1 cellular context compared by ENCODE assay signal in the genomic region with DNA sequence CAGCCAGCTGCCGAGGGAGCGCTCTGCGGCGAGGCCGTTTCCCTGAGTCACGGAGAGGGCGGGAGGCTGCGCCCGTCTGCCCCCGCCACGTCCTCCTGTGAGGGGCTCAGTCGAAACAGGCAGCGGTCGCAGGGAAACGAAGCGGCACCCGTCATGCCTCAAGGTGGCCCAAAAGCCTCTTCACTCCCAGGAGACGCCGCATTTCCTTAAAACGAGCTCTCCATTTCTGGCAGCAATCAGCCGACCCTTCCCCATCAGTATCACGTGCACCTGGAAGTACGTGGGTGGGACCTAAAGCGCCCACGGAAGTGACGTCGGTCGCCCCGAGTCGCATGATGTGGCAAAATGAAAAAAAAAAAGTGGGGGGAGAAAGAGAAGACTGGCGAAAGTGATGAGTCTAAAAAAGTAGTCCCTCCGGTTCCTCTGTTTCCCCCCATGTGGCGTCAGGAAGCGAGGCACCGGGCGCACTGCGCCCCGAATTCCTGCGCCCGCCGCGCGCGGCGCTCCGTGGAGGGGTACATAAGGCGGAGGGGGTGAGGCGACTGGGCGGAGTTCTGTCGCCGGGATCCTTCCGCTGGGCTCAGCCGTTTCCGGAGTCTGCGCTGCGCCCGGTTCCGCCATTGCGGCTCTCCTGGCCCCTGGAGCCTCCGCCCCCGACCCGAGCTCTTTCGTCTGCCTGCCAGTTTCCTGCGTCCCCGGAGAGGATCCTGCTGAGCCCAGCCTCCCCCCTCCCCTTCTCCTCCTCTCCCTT.
TF ChIP-seq lines count a peak whose summit lies in the region.

A gene (plus strand): TSS at position 583 of the 751 bp plus-strand sequence. CDS start 237 bp downstream, outside the sequence.

TF ChIP-seq in K562, 482 proteins besides CTCF, POLR2A, EP300 and RAD21 (continued from another document):
- peak; percentile 57; the same call in 1 of the 2 replicates for TF ChIP-seq DMBX1 (CRISPR knock-in tag; IDR thresholded peaks at IDR 0.05; ENCODE audit: borderline replicate concordance)
- TF ChIP-seq, protein P1, sequence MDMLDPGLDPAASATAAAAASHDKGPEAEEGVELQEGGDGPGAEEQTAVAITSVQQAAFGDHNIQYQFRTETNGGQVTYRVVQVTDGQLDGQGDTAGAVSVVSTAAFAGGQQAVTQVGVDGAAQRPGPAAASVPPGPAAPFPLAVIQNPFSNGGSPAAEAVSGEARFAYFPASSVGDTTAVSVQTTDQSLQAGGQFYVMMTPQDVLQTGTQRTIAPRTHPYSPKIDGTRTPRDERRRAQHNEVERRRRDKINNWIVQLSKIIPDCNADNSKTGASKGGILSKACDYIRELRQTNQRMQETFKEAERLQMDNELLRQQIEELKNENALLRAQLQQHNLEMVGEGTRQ (CRISPR knock-in tag; IDR thresholded peaks at IDR 0.05): peak; percentile 84
- TF ChIP-seq PTTG1 (tag; IDR thresholded peaks at IDR 0.05; ENCODE audit: low read depth): no peak
- TF ChIP-seq L3MBTL2 (IDR thresholded peaks at IDR 0.05): peak; percentile 83
- peak; percentile 97 for TF ChIP-seq TAF9B (IDR thresholded peaks at IDR 0.05; ENCODE audit: partially characterized antibody)
- no peak for TF ChIP-seq NFYB (IDR thresholded peaks at IDR 0.05; ENCODE audit: extremely low read depth, insufficient read length)
- TF ChIP-seq ZNF3 (CRISPR knock-in tag; IDR thresholded peaks at IDR 0.05): no peak
- TF ChIP-seq ZNF282 (CRISPR knock-in tag; IDR thresholded peaks at IDR 0.05): 0 out of 2 replicates have a peak, but pooled peaks have one; percentile 60
- TF ChIP-seq, protein P2, sequence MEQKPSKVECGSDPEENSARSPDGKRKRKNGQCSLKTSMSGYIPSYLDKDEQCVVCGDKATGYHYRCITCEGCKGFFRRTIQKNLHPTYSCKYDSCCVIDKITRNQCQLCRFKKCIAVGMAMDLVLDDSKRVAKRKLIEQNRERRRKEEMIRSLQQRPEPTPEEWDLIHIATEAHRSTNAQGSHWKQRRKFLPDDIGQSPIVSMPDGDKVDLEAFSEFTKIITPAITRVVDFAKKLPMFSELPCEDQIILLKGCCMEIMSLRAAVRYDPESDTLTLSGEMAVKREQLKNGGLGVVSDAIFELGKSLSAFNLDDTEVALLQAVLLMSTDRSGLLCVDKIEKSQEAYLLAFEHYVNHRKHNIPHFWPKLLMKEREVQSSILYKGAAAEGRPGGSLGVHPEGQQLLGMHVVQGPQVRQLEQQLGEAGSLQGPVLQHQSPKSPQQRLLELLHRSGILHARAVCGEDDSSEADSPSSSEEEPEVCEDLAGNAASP (IDR thresholded peaks at IDR 0.05): no peak
- TF ChIP-seq DNMT1 (IDR thresholded peaks at IDR 0.05): 0 out of 2 replicates have a peak, but pooled peaks have one; percentile 72
- peak; percentile 41; the same call in 1 of the 2 replicates for TF ChIP-seq CC2D1A (IDR thresholded peaks at IDR 0.05)
- TF ChIP-seq MCM7 (IDR thresholded peaks at IDR 0.05): no peak
- peak; percentile 95 for TF ChIP-seq GABPB1 (CRISPR knock-in tag; IDR thresholded peaks at IDR 0.05)
- TF ChIP-seq, protein P3, sequence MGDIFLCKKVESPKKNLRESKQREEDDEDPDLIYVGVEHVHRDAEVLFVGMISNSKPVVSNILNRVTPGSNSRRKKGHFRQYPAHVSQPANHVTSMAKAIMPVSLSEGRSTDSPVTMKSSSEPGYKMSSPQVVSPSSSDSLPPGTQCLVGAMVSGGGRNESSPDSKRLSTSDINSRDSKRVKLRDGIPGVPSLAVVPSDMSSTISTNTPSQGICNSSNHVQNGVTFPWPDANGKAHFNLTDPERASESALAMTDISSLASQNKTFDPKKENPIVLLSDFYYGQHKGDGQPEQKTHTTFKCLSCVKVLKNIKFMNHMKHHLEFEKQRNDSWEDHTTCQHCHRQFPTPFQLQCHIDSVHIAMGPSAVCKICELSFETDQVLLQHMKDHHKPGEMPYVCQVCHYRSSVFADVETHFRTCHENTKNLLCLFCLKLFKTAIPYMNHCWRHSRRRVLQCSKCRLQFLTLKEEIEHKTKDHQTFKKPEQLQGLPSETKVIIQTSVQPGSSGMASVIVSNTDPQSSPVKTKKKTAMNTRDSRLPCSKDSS (IDR thresholded peaks at IDR 0.05; ENCODE audit: low read depth, partially characterized antibody): no peak
- 0 out of 2 replicates have a peak, but pooled peaks have one; percentile 15 for TF ChIP-seq NR2C1 (IDR thresholded peaks at IDR 0.05)
- no peak for TF ChIP-seq NR2C1 (tag; IDR thresholded peaks at IDR 0.05)
- TF ChIP-seq, protein P4, sequence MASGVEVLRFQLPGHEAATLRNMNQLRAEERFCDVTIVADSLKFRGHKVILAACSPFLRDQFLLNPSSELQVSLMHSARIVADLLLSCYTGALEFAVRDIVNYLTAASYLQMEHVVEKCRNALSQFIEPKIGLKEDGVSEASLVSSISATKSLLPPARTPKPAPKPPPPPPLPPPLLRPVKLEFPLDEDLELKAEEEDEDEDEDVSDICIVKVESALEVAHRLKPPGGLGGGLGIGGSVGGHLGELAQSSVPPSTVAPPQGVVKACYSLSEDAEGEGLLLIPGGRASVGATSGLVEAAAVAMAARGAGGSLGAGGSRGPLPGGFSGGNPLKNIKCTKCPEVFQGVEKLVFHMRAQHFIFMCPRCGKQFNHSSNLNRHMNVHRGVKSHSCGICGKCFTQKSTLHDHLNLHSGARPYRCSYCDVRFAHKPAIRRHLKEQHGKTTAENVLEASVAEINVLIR (CRISPR knock-in tag; IDR thresholded peaks at IDR 0.05): peak; percentile 87
- TF ChIP-seq, protein P5, sequence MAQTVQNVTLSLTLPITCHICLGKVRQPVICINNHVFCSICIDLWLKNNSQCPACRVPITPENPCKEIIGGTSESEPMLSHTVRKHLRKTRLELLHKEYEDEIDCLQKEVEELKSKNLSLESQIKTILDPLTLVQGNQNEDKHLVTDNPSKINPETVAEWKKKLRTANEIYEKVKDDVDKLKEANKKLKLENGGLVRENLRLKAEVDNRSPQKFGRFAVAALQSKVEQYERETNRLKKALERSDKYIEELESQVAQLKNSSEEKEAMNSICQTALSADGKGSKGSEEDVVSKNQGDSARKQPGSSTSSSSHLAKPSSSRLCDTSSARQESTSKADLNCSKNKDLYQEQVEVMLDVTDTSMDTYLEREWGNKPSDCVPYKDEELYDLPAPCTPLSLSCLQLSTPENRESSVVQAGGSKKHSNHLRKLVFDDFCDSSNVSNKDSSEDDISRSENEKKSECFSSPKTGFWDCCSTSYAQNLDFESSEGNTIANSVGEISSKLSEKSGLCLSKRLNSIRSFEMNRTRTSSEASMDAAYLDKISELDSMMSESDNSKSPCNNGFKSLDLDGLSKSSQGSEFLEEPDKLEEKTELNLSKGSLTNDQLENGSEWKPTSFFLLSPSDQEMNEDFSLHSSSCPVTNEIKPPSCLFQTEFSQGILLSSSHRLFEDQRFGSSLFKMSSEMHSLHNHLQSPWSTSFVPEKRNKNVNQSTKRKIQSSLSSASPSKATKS (CRISPR knock-in tag; IDR thresholded peaks at IDR 0.05): no peak
- no peak; a peak in 1 of 4 replicates for TF ChIP-seq FOXA3 (CRISPR knock-in tag; conservative IDR thresholded peaks at IDR 0.05 in 1 of 2, IDR thresholded peaks at IDR 0.05 in 1 of 2)
- TF ChIP-seq ELF1 (tag; IDR thresholded peaks at IDR 0.05): peak; percentile 97
- TF ChIP-seq JUNB (CRISPR knock-in tag; conservative IDR thresholded peaks at IDR 0.05): no peak
- TF ChIP-seq SIN3B (IDR thresholded peaks at IDR 0.05; ENCODE audit: low read depth): peak; percentile 40; the same call in 1 of the 2 replicates
- peak; percentile 19; the same call in 1 of the 2 replicates for TF ChIP-seq HOXB6 (CRISPR knock-in tag; IDR thresholded peaks at IDR 0.05; ENCODE audit: borderline replicate concordance)
